16 cellular contexts compared by ENCODE assay signal in the genomic region with DNA sequence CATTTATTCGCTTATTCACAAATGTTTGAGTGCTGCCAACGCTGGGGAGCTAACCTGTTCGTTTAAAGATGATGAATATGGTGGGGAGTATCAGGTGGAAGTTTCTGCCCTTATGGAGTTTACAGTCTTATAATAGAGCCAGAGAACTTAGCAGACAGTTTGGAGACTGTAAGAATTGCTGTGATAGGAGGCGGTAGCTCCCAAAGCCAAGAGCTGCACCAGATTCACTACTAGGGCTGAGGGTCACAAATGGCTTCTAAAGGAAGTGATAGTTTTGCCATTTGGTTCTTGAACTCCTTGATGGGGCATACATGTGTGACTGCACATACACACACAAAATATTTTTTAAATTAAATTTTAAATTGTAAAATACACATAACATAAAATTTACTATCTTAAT. TPM values are rescaled to one million over a fixed set of nuclear protein-coding genes. Genes with fewer than 3 reads are reported as not detected.
DNase-seq lines count a peak whose midpoint lies in the region; ATAC-seq and TF ChIP-seq lines count a peak whose summit lies in the region.
"Had no signal": no experiment of that assay in that cellular context is flagged by ENCODE, and none has a peak within 500 bp of the region (broad histone marks: within the 10 kb centered on the region; RNA-seq: fewer than 3 reads in every experiment).

No MANE protein-coding gene starts in this region.

- CTCF ChIA-PET in HCT116 (lab: Charles Lee), result interaction anchor here (0.7 to 2.2 kb wide), 2 partner anchors 9 to 172 kb away, joined by 3 to 10 read pairs; no protein-coding TSS in a partner anchor

- H3K27me3 ChIP-seq in HCT116 (ENCODE audit: insufficient read depth, low read length) (no peaks in the 10 kb centered on the region), psoas muscle (ENCODE audit: insufficient read depth in 3 of 3, low read length in 2 of 3) (no peaks in the 10 kb centered on the region)
- H3K27me3 ChIP-seq: SJCRH30 had no signal

- no peak for TF ChIP-seq RAD21 in HCT116 (IDR thresholded peaks at IDR 0.05; ENCODE audit: low read depth)

- H3K9me2 ChIP-seq in HCT116 (ENCODE audit: insufficient read depth), result no peaks in the 10 kb centered on the region

- peak; percentile 51 for DNase-seq in DMS53 (lab: John Stamatoyannopoulos, UW)
- no peak for DNase-seq in DMS53 treated with DMSO at 0.1 percent for 48 hours (lab: John Stamatoyannopoulos, UW; ENCODE audit: unreplicated experiment)
- no peak for DNase-seq in HCT116 (ENCODE audit: low read depth, low spot score)
- no peak for DNase-seq in epithelial cell of prostate (ENCODE audit: low read depth, low spot score)
- no peak for DNase-seq in psoas muscle
- DNase-seq in activated T-cell treated with anti-CD3 and anti-CD28 coated beads, Interleukin-2, amount 50 U/mL, for 1 hour, result no peak
- DNase-seq: GF-D8, NCI-H187, NCI-H2107, NCI-H510A, NCI-H774, SJCRH30 had no signal

- no peaks in the 10 kb centered on the region for H3K79me2 ChIP-seq in HCT116 (ENCODE audit: insufficient read depth, low read length)

- intact Hi-C loops in HCT116 (cut with micrococcal nuclease), result no loop called here
- intact Hi-C loops in psoas muscle (cut with DNase I), result no loop called here

- peak overlapping the region; percentile 67 for H3K4me2 ChIP-seq in HCT116 (ENCODE audit: low read length)
- H3K4me2 ChIP-seq: KMS-11 had no signal

- H3K27ac ChIP-seq in HCT116 (ENCODE audit: low read depth, low read length), result peak overlapping the region; percentile 72; the same call in 1 of the 2 replicates
- peak overlapping the region; percentile 31 for H3K27ac ChIP-seq in epithelial cell of prostate
- H3K27ac ChIP-seq in psoas muscle, result peak overlapping the region; percentile 49
- H3K27ac ChIP-seq: 22Rv1, KMS-11, SJCRH30 had no signal

- no peak overlapping the region for H2AFZ ChIP-seq in HCT116 (ENCODE audit: low read depth, low read length, poor library complexity, severe bottlenecking)

- H3K9ac ChIP-seq in HCT116 (ENCODE audit: low read length), result 0 out of 2 replicates have a peak overlapping the region, but pooled peaks have one; percentile 25
- H3K9ac ChIP-seq: KMS-11 had no signal

- RAD21 ChIA-PET in HCT116 (lab: Charles Lee; ENCODE audit: low non-redundant PET in 1 of 2, low total read pairs in 2 of 2, uncharacterized antibody in 2 of 2, unreplicated experiment in 2 of 2), result no interaction called here

- WGBS in psoas muscle, 3 donors, result 80 to 93% (median 88%) methylated on average over 4 of the region's 4 CpGs

- 0 out of 4 replicates have a peak, but pooled peaks cover 0 to 14% of the 10 kb centered on the region in 2 experiments for H3K36me3 ChIP-seq in HCT116 (ENCODE audit: control insufficient read depth in 1 of 2, insufficient read depth in 2 of 2, low read length in 2 of 2)
- H3K36me3 ChIP-seq in psoas muscle (ENCODE audit: insufficient read depth in 1 of 2, low read depth in 1 of 2), result peaks cover 4 to 35% of the 10 kb centered on the region in 2 donors

- H4K20me1 ChIP-seq in HCT116 (ENCODE audit: insufficient read depth), result no peaks in the 10 kb centered on the region

- no peaks in the 10 kb centered on the region; a peak in 1 of 4 replicates for H3K9me3 ChIP-seq in HCT116 (ENCODE audit: control insufficient read depth in 1 of 2, insufficient read depth in 1 of 2, low read depth in 1 of 2, low read length in 2 of 2)
- no peaks in the 10 kb centered on the region for H3K9me3 ChIP-seq in psoas muscle
- H3K9me3 ChIP-seq: SJCRH30 had no signal

- ATAC-seq in HCT116 (peak; percentile 58; the same call in 1 of the 2 replicates), psoas muscle (peak in 3 of 4 donors; percentile 8 to 25 (median 24)), GM19023 (IDR thresholded peaks at IDR 0.05; ENCODE audit: unreplicated experiment) (no peak), GM18505 (IDR thresholded peaks at IDR 0.05; ENCODE audit: unreplicated experiment) (no peak)

- POLR2A ChIA-PET in HCT116 (lab: Charles Lee), result interaction anchor here (1.1 kb wide), 1 partner anchor 29 kb away, joined by 5 read pairs; a partner anchor contains a TSS

- TF ChIP-seq CTCF in HCT116 (IDR thresholded peaks at IDR 0.05 in 2 of 3, conservative IDR thresholded peaks at IDR 0.05 in 1 of 3; ENCODE audit: borderline replicate concordance in 1 of 3, insufficient read depth in 1 of 3, low read depth in 2 of 3, low read length in 2 of 3) (no peak), psoas muscle (IDR thresholded peaks at IDR 0.05) (no peak)

- H3K4me1 ChIP-seq in HCT116 (ENCODE audit: control insufficient read depth in 1 of 2, insufficient read depth in 2 of 2, low read length in 2 of 2) (peaks cover 17 to 25% of the 10 kb centered on the region in 2 experiments), psoas muscle (peaks cover 60% of the 10 kb centered on the region)
- H3K4me1 ChIP-seq: SJCRH30 had no signal

- BruUV-seq in HCT116 (replicated peaks; lab: Mats Ljungman, UMichigan), result no TSS peak

- no peak for TF ChIP-seq POLR2A in HCT116 (IDR thresholded peaks at IDR 0.05; ENCODE audit: borderline replicate concordance, extremely low read depth, insufficient read depth, insufficient read length)
- no peak for TF ChIP-seq POLR2A in GM18505 (IDR thresholded peaks at IDR 0.05; ENCODE audit: borderline replicate concordance, extremely low read depth, insufficient read depth, insufficient read length)

- H3K4me3 ChIP-seq in HCT116 (replicated peaks in 1 of 2; ENCODE audit: low read depth in 1 of 2, low read length in 2 of 2), result no peak overlapping the region; a peak in 2 of 4 replicates
- no peak overlapping the region for H3K4me3 ChIP-seq in psoas muscle
- H3K4me3 ChIP-seq: SJCRH30 had no signal

TF ChIP-seq in HCT116, 20 proteins besides CTCF, POLR2A, EP300 and RAD21:
- TF ChIP-seq ZNF274 (IDR thresholded peaks at IDR 0.05; ENCODE audit: low read depth, low read length) (no peak), SRF (IDR thresholded peaks at IDR 0.05; ENCODE audit: low read depth) (no peak), SP1 (IDR thresholded peaks at IDR 0.05; ENCODE audit: low read depth) (no peak), EZH2 (IDR thresholded peaks at IDR 0.05) (no peak), TCF7L2 (IDR thresholded peaks at IDR 0.05; ENCODE audit: borderline replicate concordance, extremely low read depth, insufficient read depth, insufficient read length) (no peak), YY1 (IDR thresholded peaks at IDR 0.05; ENCODE audit: extremely low read depth, insufficient replicate concordance, low read depth, low read length) (no peak), CBX3 (IDR thresholded peaks at IDR 0.05; ENCODE audit: low read depth) (no peak), ELF1 (IDR thresholded peaks at IDR 0.05; ENCODE audit: borderline replicate concordance, low read depth) (no peak), SIN3A (IDR thresholded peaks at IDR 0.05; ENCODE audit: low read depth) (no peak), FOSL1 (IDR thresholded peaks at IDR 0.05; ENCODE audit: low read depth) (no peak), EZH2phosphoT487 (IDR thresholded peaks at IDR 0.05; ENCODE audit: borderline replicate concordance) (no peak), JUND (IDR thresholded peaks at IDR 0.05) (no peak)
- TF ChIP-seq, protein P1, sequence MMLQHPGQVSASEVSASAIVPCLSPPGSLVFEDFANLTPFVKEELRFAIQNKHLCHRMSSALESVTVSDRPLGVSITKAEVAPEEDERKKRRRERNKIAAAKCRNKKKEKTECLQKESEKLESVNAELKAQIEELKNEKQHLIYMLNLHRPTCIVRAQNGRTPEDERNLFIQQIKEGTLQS (IDR thresholded peaks at IDR 0.05), result no peak
- TF ChIP-seq, protein P2, sequence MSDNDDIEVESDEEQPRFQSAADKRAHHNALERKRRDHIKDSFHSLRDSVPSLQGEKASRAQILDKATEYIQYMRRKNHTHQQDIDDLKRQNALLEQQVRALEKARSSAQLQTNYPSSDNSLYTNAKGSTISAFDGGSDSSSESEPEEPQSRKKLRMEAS (IDR thresholded peaks at IDR 0.05), result no peak

RNA-seq across cellular contexts. Expression of a gene that starts 29.0 kb away (rescaled TPM):
- total RNA-seq in HCT116 (2021; ENCODE audit: unreplicated experiment) (57.1 TPM), psoas muscle (100 to 1,000 TPM; 402 to 903 (median 596) TPM)
- 18.1 and 23.9 TPM in 2 replicates for polyA plus RNA-seq in HCT116 (2012)
- polyA plus RNA-seq in psoas muscle, result 100 to 1,000 TPM; 391 to 656 (median 520) TPM

Comparison
In these comparisons a context has a peak if more than half of its experiments do, and no peak if none do; other contexts are left out.
1. ATAC-seq: peak in HCT116 (single experiment) and psoas muscle (3 of 4); none in GM19023 (single experiment) and GM18505 (single experiment).
2. Peak in every context shown above with its lines, with median percentiles within 50 percentile points of each other: H3K27ac ChIP-seq.